Comparison of ENCODE assay signal across 1 cellular context in genomic region chr11:63869686-63870085, GRCh38.
TF ChIP-seq lines count a peak whose summit lies in the region.

No MANE protein-coding gene starts in this region.

TF ChIP-seq in GM23338, 12 proteins besides CTCF, POLR2A, EP300 and RAD21 (continued from another document):
- TF ChIP-seq STAT1 (IDR thresholded peaks at IDR 0.05; ENCODE audit: unreplicated experiment) (no peak), EZH2 (IDR thresholded peaks at IDR 0.05; ENCODE audit: low read depth, unreplicated experiment) (no peak), ZNF331 (CRISPR knock-in tag; IDR thresholded peaks at IDR 0.05; ENCODE audit: low read depth) (no peak), NANOG (IDR thresholded peaks at IDR 0.05; ENCODE audit: borderline replicate concordance) (no peak), CREB1 (CRISPR knock-in tag; IDR thresholded peaks at IDR 0.05; ENCODE audit: low read depth) (no peak), POLR2AphosphoS5 (IDR thresholded peaks at IDR 0.05; ENCODE audit: low read depth) (no peak)
- TF ChIP-seq, protein P1, sequence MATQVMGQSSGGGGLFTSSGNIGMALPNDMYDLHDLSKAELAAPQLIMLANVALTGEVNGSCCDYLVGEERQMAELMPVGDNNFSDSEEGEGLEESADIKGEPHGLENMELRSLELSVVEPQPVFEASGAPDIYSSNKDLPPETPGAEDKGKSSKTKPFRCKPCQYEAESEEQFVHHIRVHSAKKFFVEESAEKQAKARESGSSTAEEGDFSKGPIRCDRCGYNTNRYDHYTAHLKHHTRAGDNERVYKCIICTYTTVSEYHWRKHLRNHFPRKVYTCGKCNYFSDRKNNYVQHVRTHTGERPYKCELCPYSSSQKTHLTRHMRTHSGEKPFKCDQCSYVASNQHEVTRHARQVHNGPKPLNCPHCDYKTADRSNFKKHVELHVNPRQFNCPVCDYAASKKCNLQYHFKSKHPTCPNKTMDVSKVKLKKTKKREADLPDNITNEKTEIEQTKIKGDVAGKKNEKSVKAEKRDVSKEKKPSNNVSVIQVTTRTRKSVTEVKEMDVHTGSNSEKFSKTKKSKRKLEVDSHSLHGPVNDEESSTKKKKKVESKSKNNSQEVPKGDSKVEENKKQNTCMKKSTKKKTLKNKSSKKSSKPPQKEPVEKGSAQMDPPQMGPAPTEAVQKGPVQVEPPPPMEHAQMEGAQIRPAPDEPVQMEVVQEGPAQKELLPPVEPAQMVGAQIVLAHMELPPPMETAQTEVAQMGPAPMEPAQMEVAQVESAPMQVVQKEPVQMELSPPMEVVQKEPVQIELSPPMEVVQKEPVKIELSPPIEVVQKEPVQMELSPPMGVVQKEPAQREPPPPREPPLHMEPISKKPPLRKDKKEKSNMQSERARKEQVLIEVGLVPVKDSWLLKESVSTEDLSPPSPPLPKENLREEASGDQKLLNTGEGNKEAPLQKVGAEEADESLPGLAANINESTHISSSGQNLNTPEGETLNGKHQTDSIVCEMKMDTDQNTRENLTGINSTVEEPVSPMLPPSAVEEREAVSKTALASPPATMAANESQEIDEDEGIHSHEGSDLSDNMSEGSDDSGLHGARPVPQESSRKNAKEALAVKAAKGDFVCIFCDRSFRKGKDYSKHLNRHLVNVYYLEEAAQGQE (IDR thresholded peaks at IDR 0.05; ENCODE audit: unreplicated experiment), result no peak
- TF ChIP-seq, protein P2, sequence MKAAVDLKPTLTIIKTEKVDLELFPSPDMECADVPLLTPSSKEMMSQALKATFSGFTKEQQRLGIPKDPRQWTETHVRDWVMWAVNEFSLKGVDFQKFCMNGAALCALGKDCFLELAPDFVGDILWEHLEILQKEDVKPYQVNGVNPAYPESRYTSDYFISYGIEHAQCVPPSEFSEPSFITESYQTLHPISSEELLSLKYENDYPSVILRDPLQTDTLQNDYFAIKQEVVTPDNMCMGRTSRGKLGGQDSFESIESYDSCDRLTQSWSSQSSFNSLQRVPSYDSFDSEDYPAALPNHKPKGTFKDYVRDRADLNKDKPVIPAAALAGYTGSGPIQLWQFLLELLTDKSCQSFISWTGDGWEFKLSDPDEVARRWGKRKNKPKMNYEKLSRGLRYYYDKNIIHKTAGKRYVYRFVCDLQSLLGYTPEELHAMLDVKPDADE (IDR thresholded peaks at IDR 0.05), result no peak
